ENCODE assay signal across 9 cellular contexts in the genomic region with DNA sequence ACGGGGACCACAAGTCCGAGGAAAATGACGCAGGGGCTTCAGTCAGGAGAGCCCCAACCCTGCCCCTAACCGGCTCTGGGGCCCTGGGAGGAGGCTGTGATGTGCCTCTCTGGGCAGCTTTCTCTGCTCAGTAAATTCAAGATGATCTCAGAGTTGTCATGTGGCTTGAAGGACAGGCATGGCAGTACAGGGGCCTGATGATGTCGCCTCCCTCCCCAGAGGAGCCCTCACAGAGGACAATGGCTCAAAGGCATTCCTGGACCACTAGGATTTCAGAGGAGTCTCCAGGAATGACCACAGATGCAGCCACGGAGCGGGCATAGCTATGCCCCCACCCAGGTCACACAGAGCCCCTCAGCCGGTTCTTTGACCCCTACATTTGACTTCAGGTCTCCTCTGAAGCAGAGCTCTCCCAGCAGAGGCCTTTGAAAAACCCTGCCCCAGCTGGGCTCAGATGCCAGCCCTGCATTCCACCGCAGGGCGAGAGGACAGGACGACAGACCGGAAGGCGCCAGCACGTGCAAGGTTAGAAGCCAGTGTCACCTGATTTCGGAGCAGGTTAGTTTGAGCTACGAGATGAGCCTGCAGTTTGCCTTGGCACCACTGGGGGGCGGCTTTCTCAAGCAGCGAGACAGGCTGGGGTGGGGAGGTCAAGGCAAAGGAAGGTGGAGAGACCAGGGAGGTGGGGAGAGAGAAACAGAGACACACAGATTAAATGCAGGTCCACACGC. TPM values are rescaled to one million over a fixed set of nuclear protein-coding genes. Genes with fewer than 3 reads are reported as not detected.
DNase-seq lines count a peak whose midpoint lies in the region; ATAC-seq and TF ChIP-seq lines count a peak whose summit lies in the region.
"Had no signal": no experiment of that assay in that cellular context is flagged by ENCODE, and none has a peak within 500 bp of the region (broad histone marks: within the 10 kb centered on the region; RNA-seq: fewer than 3 reads in every experiment).

No MANE protein-coding gene starts in this region.

- H3K9me3 ChIP-seq in SJSA1 (replicated peaks) (no peaks in the 10 kb centered on the region), prostate gland (no peaks in the 10 kb centered on the region)

- no peak for TF ChIP-seq POLR2A in prostate gland (IDR thresholded peaks at IDR 0.05)

- CTCF ChIA-PET in HEK293T (lab: Yijun Ruan, JAX), result interaction anchor here (0.6 to 1.7 kb wide), 18 partner anchors 9 to 961 kb away, joined by 3 to 10 read pairs (median 3); no protein-coding TSS in a partner anchor

- H3K27ac ChIP-seq in SJSA1 (peak overlapping the region; percentile 56), prostate gland (peak overlapping the region in 1 of 2 donors; percentile 23)
- H3K27ac ChIP-seq: epithelial cell of prostate had no signal

- POLR2A ChIA-PET in HEK293T (lab: Yijun Ruan, JAX), result interaction anchor here (0.6 kb wide), 1 partner anchor 225 kb away, joined by 3 read pairs; no protein-coding TSS in a partner anchor

- DNase-seq in EL, result peak; percentile 47
- peak; percentile 79 for DNase-seq in HEK293T (ENCODE audit: extremely low spot score)
- peak; percentile 66 to 69 for DNase-seq in SJSA1 (ENCODE audit: low read depth in 1 of 2, low spot score in 2 of 2)
- peak; percentile 73 for DNase-seq in activated naive CD4-positive, alpha-beta T cell treated with anti-CD3 and anti-CD28 coated beads, Interleukin-2, amount 50 U/mL, for 16 hours
- DNase-seq in glomerular visceral epithelial cell (ENCODE audit: extremely low spot score), result peak; percentile 72
- peak; percentile 61 for DNase-seq in prostate gland (ENCODE audit: low spot score)

- TF ChIP-seq CTCF in prostate gland (IDR thresholded peaks at IDR 0.05), result peak; percentile 37 to 82 (median 78)

- peaks cover 46% of the 10 kb centered on the region for H3K4me1 ChIP-seq in SJSA1 (replicated peaks)
- peaks cover 10% of the 10 kb centered on the region for H3K4me1 ChIP-seq in prostate gland (replicated peaks)

- WGBS in prostate gland, result 50% methylated on average over 18 of the region's 19 CpGs

- intact Hi-C loops in prostate gland (cut with DNase I), result loop anchor here (2.0 to 5.0 kb wide), 2 partner anchors 105 to 227 kb away; a partner anchor contains a TSS

- H3K27me3 ChIP-seq in SJSA1 (replicated peaks), result no peaks in the 10 kb centered on the region
- no peaks in the 10 kb centered on the region for H3K27me3 ChIP-seq in prostate gland (replicated peaks; ENCODE audit: insufficient read depth)

- H3K4me3 ChIP-seq in SJSA1 (no peak overlapping the region), prostate gland (no peak overlapping the region)

- no peak for ATAC-seq in HG02840 (IDR thresholded peaks at IDR 0.05; ENCODE audit: low FRiP score, unreplicated experiment)
- ATAC-seq in HG03196 (IDR thresholded peaks at IDR 0.05; ENCODE audit: unreplicated experiment), result no peak

- H3K36me3 ChIP-seq in SJSA1 (peaks cover 44% of the 10 kb centered on the region), prostate gland (no peaks in the 10 kb centered on the region)

TF ChIP-seq in HEK293T, 16 proteins besides CTCF, POLR2A, EP300 and RAD21:
- TF ChIP-seq L3MBTL2 (conservative IDR thresholded peaks at IDR 0.05) (peak; percentile 72), CTBP1 (IDR thresholded peaks at IDR 0.05; ENCODE audit: borderline replicate concordance) (no peak), BHLHE40 (IDR thresholded peaks at IDR 0.05; ENCODE audit: borderline replicate concordance) (no peak)

RNA-seq across cellular contexts. Expression of a gene that starts 39.2 kb away (rescaled TPM):
- total RNA-seq in SJSA1 (2014; rRNA removed; shearing (Covaris generic)), result 68.6 and 76.5 TPM in 2 replicates
- 10 to 100 TPM; 65.6 to 70.1 TPM for total RNA-seq in prostate gland
